8 cellular contexts compared by ENCODE assay signal in genomic region chr5:134817006-134817405, GRCh38.
"Had no signal": no experiment of that assay in that cellular context is flagged by ENCODE, and none has a peak within 500 bp of the region (broad histone marks: within the 10 kb centered on the region; RNA-seq: fewer than 3 reads in every experiment).

No MANE protein-coding gene starts in this region.

- H3K4me3 Mint-ChIP-seq: IgD-negative memory B cell had no signal

- ATAC-seq: HepG2 had no signal

- H3K4me3 ChIP-seq: GM23248, HAP-1 had no signal

- H3K27me3 Mint-ChIP-seq: IgD-negative memory B cell had no signal

- H3K9me3 Mint-ChIP-seq: IgD-negative memory B cell had no signal

- H3K9me3 ChIP-seq: HAP-1 had no signal

- DNase-seq: GM23248, GOT3, H7, KBM-7 had no signal

- H2AFZ ChIP-seq: GM23248 had no signal

- H3K27ac ChIP-seq: GM23248, HL-60 had no signal

- H3K4me1 ChIP-seq: HAP-1 had no signal

- H3K27ac Mint-ChIP-seq: IgD-negative memory B cell had no signal

- H3K9ac ChIP-seq: GM23248 had no signal
